In the genomic region with DNA sequence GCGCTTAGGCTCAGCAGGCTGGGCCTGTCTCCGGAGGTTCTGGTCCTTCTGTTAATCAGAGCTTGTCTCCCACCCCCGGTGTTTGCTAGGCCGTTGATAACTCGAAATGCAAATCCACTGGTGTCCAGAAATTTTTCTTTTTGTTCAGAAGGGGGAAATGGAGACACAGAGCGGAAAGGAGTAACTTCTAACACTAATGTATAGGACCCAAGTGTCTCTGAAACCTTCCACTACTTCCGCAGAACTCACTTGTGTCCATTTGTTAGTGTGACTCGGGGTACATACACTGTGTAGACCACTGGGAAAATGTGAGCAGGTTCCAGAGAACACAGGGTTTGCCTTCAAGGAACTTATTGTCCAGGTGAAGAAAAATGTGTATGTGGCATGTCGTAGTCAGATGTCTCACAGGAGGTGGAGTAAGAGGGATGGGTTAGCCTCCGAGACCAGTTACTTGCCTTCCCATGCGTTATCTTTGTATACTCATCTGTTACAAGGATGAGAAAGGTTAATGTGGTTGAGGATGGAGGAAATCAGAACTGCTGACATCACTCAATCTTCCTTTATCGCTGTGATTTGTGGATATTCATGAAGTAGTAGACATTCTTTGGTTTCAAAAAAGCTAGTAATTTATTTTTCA, we compare ENCODE assay signal across 1 cellular context.
TF ChIP-seq lines count a peak whose summit lies in the region.

No MANE protein-coding gene starts in this region.

TF ChIP-seq in WTC11, 78 proteins besides CTCF, POLR2A, EP300 and RAD21 (continued from another document):
- TF ChIP-seq GRHL2 (CRISPR knock-in tag; IDR thresholded peaks at IDR 0.05; ENCODE audit: insufficient replicate concordance, severe bottlenecking): no peak
